Comparison of ENCODE assay signal across 8 cellular contexts in the genomic region with DNA sequence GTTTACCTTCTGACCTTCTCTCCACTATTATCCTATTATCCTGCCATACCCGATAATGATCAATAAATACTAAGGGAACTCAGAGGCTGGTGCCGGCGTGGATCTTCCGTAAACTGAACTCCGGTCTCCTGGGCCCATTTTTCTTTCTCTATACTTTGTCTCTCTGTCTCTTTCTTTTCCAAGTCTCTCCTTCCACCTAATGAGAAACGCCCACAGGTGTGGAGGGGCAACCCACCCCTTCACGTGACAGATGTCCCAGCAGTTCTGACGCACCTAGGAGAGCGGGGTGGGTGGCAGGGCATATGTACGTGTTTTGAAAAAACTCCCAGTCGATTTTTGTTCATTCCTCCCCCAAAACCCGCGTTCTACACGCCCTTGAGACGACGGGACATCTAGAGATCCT. TPM values are rescaled to one million over a fixed set of nuclear protein-coding genes. Genes with fewer than 3 reads are reported as not detected.
A peak's percentile ranks its signal among the peaks of the same experiment; 100 is the strongest.
DNase-seq lines count a peak whose midpoint lies in the region; ATAC-seq and TF ChIP-seq lines count a peak whose summit lies in the region.
"Not testable (repeated sequence)": the region's sequence is repeated elsewhere in the genome, so short reads cannot be mapped to it uniquely, and the experiment has no call there.

No MANE protein-coding gene starts in this region.

- H3K36me3 Mint-ChIP-seq in MCF 10A (ENCODE audit: insufficient read depth, unreplicated experiment): peaks cover 18% of the 10 kb centered on the region

- peak overlapping the region; percentile 74 for H3K9ac ChIP-seq in HUES6 (ENCODE audit: low read length)

- H3K27ac ChIP-seq in A673 (ENCODE audit: low read depth, low read length, poor library complexity, severe bottlenecking) (peak overlapping the region; percentile 52), HUES6 (ENCODE audit: low read depth, low read length) (peak overlapping the region; percentile 72; the same call in 1 of the 2 replicates), foreskin keratinocyte (peak overlapping the region; percentile 83), skin epidermis (peak overlapping the region in 20 of 21 experiments; percentile 50 to 90 (median 76))

- H3K4me1 ChIP-seq in A673 (ENCODE audit: insufficient read depth, low read length, poor library complexity, severe bottlenecking); foreskin keratinocyte: not testable (repeated sequence)
- peaks cover 18% of the 10 kb centered on the region for H3K4me1 ChIP-seq in HUES6 (ENCODE audit: control insufficient read depth, insufficient read depth, low read length)
- peaks cover 18% of the 10 kb centered on the region for H3K4me1 ChIP-seq in mucosa of descending colon (ENCODE audit: low read depth)

- DNase-seq in A673 (ENCODE audit: low spot score); MCF 10A (ENCODE audit: unreplicated experiment); foreskin keratinocyte; mucosa of descending colon: not testable (repeated sequence)

- H3K4me1 Mint-ChIP-seq in MCF 10A (ENCODE audit: insufficient read depth, unreplicated experiment): peaks cover 29% of the 10 kb centered on the region

- CTCF ChIA-PET in A673 (lab: Charles Lee) (interaction anchor here (1.4 to 1.5 kb wide), 3 partner anchors 9 to 96 kb away, joined by 3 to 5 read pairs (median 4); no protein-coding TSS in a partner anchor), MCF 10A (lab: Yijun Ruan, JAX) (interaction anchor here (0.6 to 1.3 kb wide), 14 partner anchors 9 to 1345 kb away, joined by 3 to 9 read pairs (median 3); no protein-coding TSS in a partner anchor)

- peak; percentile 26 for ATAC-seq in GM19395 (IDR thresholded peaks at IDR 0.05; ENCODE audit: unreplicated experiment)
- ATAC-seq in foreskin keratinocyte, mucosa of descending colon: not testable (repeated sequence)

- peak overlapping the region; percentile 100 for H3K27ac Mint-ChIP-seq in MCF 10A (ENCODE audit: low read depth, unreplicated experiment)

- not testable (repeated sequence) for H3K27me3 Mint-ChIP-seq in MCF 10A (ENCODE audit: insufficient read depth, unreplicated experiment)

- not testable (repeated sequence) for TF ChIP-seq CTCF in A673 (conservative IDR thresholded peaks at IDR 0.05; ENCODE audit: low read depth, low read length); WI38 (IDR thresholded peaks at IDR 0.05; ENCODE audit: low read depth, low read length); MCF 10A (IDR thresholded peaks at IDR 0.05; ENCODE audit: unreplicated experiment); foreskin keratinocyte (conservative IDR thresholded peaks at IDR 0.05); mucosa of descending colon (IDR thresholded peaks at IDR 0.05)

- not testable (repeated sequence) for H3K27me3 ChIP-seq in A673 (replicated peaks; ENCODE audit: insufficient read depth, low read depth, low read length, poor library complexity); HUES6 (ENCODE audit: control insufficient read depth, insufficient read depth, low read length); foreskin keratinocyte

- H3K9me3 Mint-ChIP-seq in MCF 10A (ENCODE audit: unreplicated experiment): not testable (repeated sequence)

- H3K4me3 ChIP-seq in A673 (ENCODE audit: low read depth, low read length, poor library complexity, severe bottlenecking): peak overlapping the region; percentile 62
- peak overlapping the region; percentile 64 for H3K4me3 ChIP-seq in HUES6 (ENCODE audit: low read depth, low read length)
- peak overlapping the region; percentile 90 for H3K4me3 ChIP-seq in WI38 (ENCODE audit: low read depth, low read length)
- H3K4me3 ChIP-seq in mucosa of descending colon: peak overlapping the region; percentile 36
- peak overlapping the region; percentile 53 to 80 (median 62) for H3K4me3 ChIP-seq in skin epidermis

- H3K36me3 ChIP-seq in A673 (ENCODE audit: insufficient read depth, low read length, poor library complexity, severe bottlenecking); HUES6 (ENCODE audit: control insufficient read depth, insufficient read depth, low read length); mucosa of descending colon (ENCODE audit: low read depth): not testable (repeated sequence)

- intact Hi-C loops in A673 (cut with micrococcal nuclease; ENCODE audit: unreplicated experiment) (loop anchor here (2.0 kb wide), 1 partner anchor 31 kb away; a partner anchor contains a TSS), MCF 10A (cut with micrococcal nuclease) (loop anchor here (1.0 to 2.0 kb wide), 4 partner anchors 31 to 84 kb away; a partner anchor contains a TSS)
- intact Hi-C loops in mucosa of descending colon (cut with DNase I, micrococcal nuclease): not testable (repeated sequence)

- BruUV-seq in A673 (replicated peaks; lab: Mats Ljungman, UMichigan): not testable (repeated sequence)
- BruUV-seq in MCF 10A (replicated peaks; lab: Mats Ljungman, UMichigan): TSS peak; percentile 96

- H3K9me3 ChIP-seq in A673 (ENCODE audit: low read depth, low read length, poor library complexity, severe bottlenecking); HUES6 (ENCODE audit: control insufficient read depth, insufficient read depth, low read depth, low read length); mucosa of descending colon: not testable (repeated sequence)

- POLR2A ChIA-PET in A673 (lab: Charles Lee; ENCODE audit: low non-redundant PET): not testable (repeated sequence)
- POLR2A ChIA-PET in MCF 10A (lab: Yijun Ruan, JAX): interaction anchor here (0.6 to 2.6 kb wide), 16 partner anchors 9 to 1833 kb away, joined by 3 to 42 read pairs (median 5); a partner anchor contains a TSS

- peak overlapping the region; percentile 97 for H3K4me3 Mint-ChIP-seq in MCF 10A (ENCODE audit: unreplicated experiment)

RNA-seq across cellular contexts. Expression of a gene that starts 0.5 kb away (rescaled TPM):
- 50.9 and 57.6 TPM in 2 replicates for total RNA-seq in A673 (2021)
- total RNA-seq in MCF 10A (2022): 73.4 and 76.1 TPM in 2 replicates
- 43.0 and 45.9 TPM in 2 replicates for total RNA-seq in foreskin keratinocyte
- 46.2 and 47.3 TPM in 2 replicates for polyA plus RNA-seq in foreskin keratinocyte
- 10 to 100 TPM; 40.1 to 44.9 (median 41.8) TPM for total RNA-seq in mucosa of descending colon

RNA-seq across cellular contexts. Expression of a gene that starts 3.4 kb away (rescaled TPM):
- total RNA-seq in A673 (2021): 0.96 and 1.9 TPM in 2 replicates
- total RNA-seq in MCF 10A (2022): 0.12 and 0.29 TPM in 2 replicates
- 0.18 and 0.31 TPM in 2 replicates for total RNA-seq in foreskin keratinocyte
- 0.16 and 0.20 TPM in 2 replicates for polyA plus RNA-seq in foreskin keratinocyte
- total RNA-seq in mucosa of descending colon: under 1 TPM; 0.09 to 0.90 (median 0.89) TPM

RNA-seq across cellular contexts. Expression of a gene that starts 20.6 kb away (rescaled TPM):
- total RNA-seq in A673 (2021) (4.5 and 6.7 TPM in 2 replicates), MCF 10A (2022) (3.9 and 8.8 TPM in 2 replicates), foreskin keratinocyte (0.25 and 0.95 TPM in 2 replicates), mucosa of descending colon (1 to 10 TPM; 1.2 to 6.5 (median 3.4) TPM)
- 0.51 and 0.60 TPM in 2 replicates for polyA plus RNA-seq in foreskin keratinocyte

RNA-seq across cellular contexts. Expression of a gene that starts 30.0 kb away (rescaled TPM):
- total RNA-seq in A673 (2021): 21.1 and 25.7 TPM in 2 replicates
- 11.8 and 12.2 TPM in 2 replicates for total RNA-seq in MCF 10A (2022)
- 17.7 and 18.6 TPM in 2 replicates for total RNA-seq in foreskin keratinocyte
- polyA plus RNA-seq in foreskin keratinocyte: 22.5 and 22.6 TPM in 2 replicates
- total RNA-seq in mucosa of descending colon: 10 to 100 TPM in 2 of 3 donors, 1 to 10 TPM in 1; 8.3 to 12.4 (median 11.7) TPM

RNA-seq across cellular contexts. Expression of a gene that starts 31.7 kb away (rescaled TPM):
- total RNA-seq in A673 (2021) (213 and 222 TPM in 2 replicates), MCF 10A (2022) (112 and 114 TPM in 2 replicates), foreskin keratinocyte (70.8 and 83.6 TPM in 2 replicates), mucosa of descending colon (100 to 1,000 TPM in 1 of 3 donors, 10 to 100 TPM in 2; 82.2 to 168 (median 89.5) TPM)
- polyA plus RNA-seq in foreskin keratinocyte: 81.1 and 86.5 TPM in 2 replicates

Comparison
In these comparisons a context has a peak if more than half of its experiments do, and no peak if none do; other contexts are left out.
1. H3K4me3 ChIP-seq: peak in every context shown above with its lines; median percentile 90 in WI38; 64 in HUES6; 62 in A673; 62 in skin epidermis; 36 in mucosa of descending colon.